ENCODE assay signal across 14 cellular contexts in genomic region chr5:134084166-134084565, GRCh38. TPM values are rescaled to one million over a fixed set of nuclear protein-coding genes. Genes with fewer than 3 reads are reported as not detected.
A peak's percentile ranks its signal among the peaks of the same experiment; 100 is the strongest.
DNase-seq lines count a peak whose midpoint lies in the region; ATAC-seq and TF ChIP-seq lines count a peak whose summit lies in the region.
"Had no signal": no experiment of that assay in that cellular context is flagged by ENCODE, and none has a peak within 500 bp of the region (broad histone marks: within the 10 kb centered on the region; RNA-seq: fewer than 3 reads in every experiment).

No MANE protein-coding gene starts in this region.

- DNase-seq in activated effector memory CD4-positive, alpha-beta T cell treated with anti-CD3 and anti-CD28 coated beads, Interleukin-2, amount 50 U/mL, for 16 hours = peak; percentile 22
- no peak for DNase-seq in activated effector memory CD4-positive, alpha-beta T cell treated with Interleukin-2 at 50 U/mL for 16 hours
- DNase-seq in CD8-positive, alpha-beta T cell = no peak
- DNase-seq in T-cell (no peak), nephron progenitor cell (no peak), retina (no peak), NCI-H2107 (lab: John Stamatoyannopoulos, UW) (no peak), erythroblast (lab: John Stamatoyannopoulos, UW) (no peak)
- DNase-seq: ACHN, DMS 273 treated with DMSO at 0.1 percent for 48 hours, NCI-H446 treated with DMSO at 0.1 percent for 48 hours, NCI-H774 had no signal

- ATAC-seq in CD8-positive, alpha-beta T cell = no peak
- no peak for ATAC-seq in T-cell (replicated peaks in 1 of 4)
- ATAC-seq: GM23338, Right ventricle myocardium inferior had no signal

- no peaks in the 10 kb centered on the region for H3K27me3 ChIP-seq in CD8-positive, alpha-beta T cell (ENCODE audit: insufficient read depth, low read length)

- no peak overlapping the region for H3K4me3 ChIP-seq in CD8-positive, alpha-beta T cell (ENCODE audit: low read depth, low read length)
- H3K4me3 ChIP-seq: GM23338 had no signal

- H3K9me3 Mint-ChIP-seq in CD8-positive, alpha-beta T cell = no peaks in the 10 kb centered on the region
- no peaks in the 10 kb centered on the region for H3K9me3 Mint-ChIP-seq in T-cell
- no peaks in the 10 kb centered on the region for H3K9me3 Mint-ChIP-seq in nephron progenitor cell
- H3K9me3 Mint-ChIP-seq: GM23338 had no signal

- no peak overlapping the region for H3K4me3 Mint-ChIP-seq in CD8-positive, alpha-beta T cell
- H3K4me3 Mint-ChIP-seq in T-cell = peak overlapping the region in 1 of 3 donors; percentile 12
- H3K4me3 Mint-ChIP-seq in nephron progenitor cell = no peak overlapping the region
- H3K4me3 Mint-ChIP-seq: GM23338 had no signal

- no peaks in the 10 kb centered on the region for H3K36me3 ChIP-seq in CD8-positive, alpha-beta T cell (ENCODE audit: insufficient read depth, low read length)

- H3K4me1 ChIP-seq in CD8-positive, alpha-beta T cell (ENCODE audit: insufficient read depth, low read length) = peaks cover 86% of the 10 kb centered on the region

- POLR2A ChIA-PET in CD8-positive, alpha-beta T cell (lab: Charles Lee) = interaction anchor here (1.1 to 1.8 kb wide), 3 partner anchors 11 to 42 kb away, joined by 3 to 6 read pairs (median 5); no protein-coding TSS in a partner anchor
- POLR2A ChIA-PET in T-cell (lab: Charles Lee) = interaction anchor here (0.5 to 1.2 kb wide), 4 partner anchors 10 to 849 kb away, joined by 3 to 5 read pairs (median 3); no protein-coding TSS in a partner anchor

- CTCF ChIA-PET in CD8-positive, alpha-beta T cell (lab: Charles Lee) = interaction anchor here (1.3 to 4.1 kb wide), 5 partner anchors 18 to 58 kb away, joined by 3 to 45 read pairs (median 4); no protein-coding TSS in a partner anchor
- CTCF ChIA-PET in T-cell (lab: Charles Lee) = no interaction called here

- no peak for TF ChIP-seq POLR2A in erythroblast (IDR thresholded peaks at IDR 0.05; ENCODE audit: low read length)

- H3K9me3 ChIP-seq in CD8-positive, alpha-beta T cell (ENCODE audit: low read length) = no peaks in the 10 kb centered on the region

- H3K36me3 Mint-ChIP-seq in CD8-positive, alpha-beta T cell = no peaks in the 10 kb centered on the region
- H3K36me3 Mint-ChIP-seq in T-cell = no peaks in the 10 kb centered on the region
- no peaks in the 10 kb centered on the region for H3K36me3 Mint-ChIP-seq in nephron progenitor cell (ENCODE audit: low read depth)

- H3K27me3 Mint-ChIP-seq in CD8-positive, alpha-beta T cell (ENCODE audit: low read depth) = no peaks in the 10 kb centered on the region
- H3K27me3 Mint-ChIP-seq in T-cell = no peaks in the 10 kb centered on the region
- peaks cover 6% of the 10 kb centered on the region for H3K27me3 Mint-ChIP-seq in nephron progenitor cell (ENCODE audit: low read depth, poor library complexity)

- H3K27ac ChIP-seq in CD8-positive, alpha-beta T cell (ENCODE audit: low read depth, low read length) = no peak overlapping the region

- H3K27ac Mint-ChIP-seq in CD8-positive, alpha-beta T cell = peak overlapping the region; percentile 39
- H3K27ac Mint-ChIP-seq in T-cell (peak overlapping the region; percentile 69 to 70), nephron progenitor cell (peak overlapping the region; percentile 29)
- H3K27ac Mint-ChIP-seq: GM23338 had no signal

- intact Hi-C loops in CD8-positive, alpha-beta T cell (cut with DNase I, micrococcal nuclease) = no loop called here

- peaks cover 81% of the 10 kb centered on the region for H3K4me1 Mint-ChIP-seq in CD8-positive, alpha-beta T cell (ENCODE audit: low read depth)
- H3K4me1 Mint-ChIP-seq in T-cell (peaks cover 78 to 87% (median 87%) of the 10 kb centered on the region in 3 donors), nephron progenitor cell (peaks cover 21% of the 10 kb centered on the region)

- no peak for TF ChIP-seq CTCF in CD8-positive, alpha-beta T cell (IDR thresholded peaks at IDR 0.05)
- no peak for TF ChIP-seq CTCF in nephron progenitor cell (IDR thresholded peaks at IDR 0.05)

RNA-seq across cellular contexts. Expression of gene TCF7, which starts 30.3 kb away (rescaled TPM):
- 100 to 1,000 TPM; 517 to 538 TPM for total RNA-seq in CD8-positive, alpha-beta T cell
- 100 to 1,000 TPM; 503 to 749 (median 693) TPM for total RNA-seq in T-cell
